25 cellular contexts compared by ENCODE assay signal in the genomic region with DNA sequence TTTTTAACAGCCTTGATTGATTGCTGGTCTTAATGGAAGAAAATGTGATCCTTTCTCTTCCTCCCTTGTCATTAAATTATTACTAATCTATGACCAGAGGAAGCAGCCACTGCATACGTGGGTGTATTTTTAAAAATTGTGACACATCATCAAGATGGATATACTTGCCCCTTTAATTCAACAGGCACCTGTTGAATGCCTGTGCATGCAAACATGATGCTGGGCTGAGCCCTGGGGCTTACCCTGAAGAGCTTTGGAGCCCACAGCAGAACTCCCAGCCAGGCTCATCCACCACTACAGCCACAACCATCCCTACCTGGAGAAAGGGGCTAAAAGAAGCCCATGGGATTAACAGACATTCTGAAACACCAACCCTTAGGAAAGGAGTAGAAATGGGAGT.
"Had no signal": no experiment of that assay in that cellular context is flagged by ENCODE, and none has a peak within 500 bp of the region (broad histone marks: within the 10 kb centered on the region; RNA-seq: fewer than 3 reads in every experiment).

No MANE protein-coding gene starts in this region.

- H3K4me1 ChIP-seq: suprapubic skin, tibial nerve, transverse colon, upper lobe of left lung, upper lobe of right lung, uterus, vagina had no signal

- FAIRE-seq: urothelium cell line had no signal

- H3K9me3 ChIP-seq: testis, thyroid gland had no signal

- H3K4me3 ChIP-seq: stomach, suprapubic skin, testis, thoracic aorta, thyroid gland, tibial artery, tibial nerve, transverse colon, upper lobe of left lung, upper lobe of right lung, uterus, vagina had no signal

- H3K36me3 ChIP-seq: suprapubic skin, thoracic aorta, thyroid gland, tibial nerve, transverse colon, upper lobe of left lung, upper lobe of right lung, uterus, vagina had no signal

- DNase-seq: stimulated activated CD4-positive, alpha-beta T cell treated with anti-CD3 and anti-CD28 coated beads, Interleukin-2, amount 100 ng/mL, for 48 hours; stimulated activated CD4-positive, alpha-beta T cell treated with anti-CD3 and anti-CD28 coated beads, Interleukin-4, amount 100 ng/mL, for 1 hour; stimulated activated CD4-positive, alpha-beta T cell treated with anti-CD3 and anti-CD28 coated beads, Interleukin-4, amount 100 ng/mL, for 24 hours; stimulated activated CD4-positive, alpha-beta T cell treated with anti-CD3 and anti-CD28 coated beads, Interleukin-4, amount 100 ng/mL, for 4 hours; stimulated activated CD8-positive, alpha-beta memory T cell treated with anti-CD3 and anti-CD28 coated beads, Interleukin-4, amount 100 ng/mL, for 48 hours; stimulated activated naive B cell treated with anti-CD40 and anti-IgM and Interleukin-4, amounts not matched to agents 10 μg/mL and 1 μg/mL and 100 μg/mL, for 72 hours; stimulated activated naive CD4-positive, alpha-beta T cell; stimulated activated naive CD4-positive, alpha-beta T cell treated with Interleukin-2 at 50 U/mL for 16 hours; stimulated activated naive CD8-positive, alpha-beta T cell treated with anti-CD3 and anti-CD28 coated beads, Interleukin-15, amount 100 ng/mL, for 72 hours; stimulated activated naive CD8-positive, alpha-beta T cell treated with anti-CD3 and anti-CD28 coated beads, Interleukin-15, Interleukin-2, amounts not matched to agents 100 U/mL and 50 U/mL, for 24 hours; stomach; substantia nigra; testis; thyroid gland; tibial artery; transverse colon; trophoblast cell; upper lobe of left lung; upper lobe of right lung; uterus had no signal

- H3K27ac ChIP-seq: stomach, suprapubic skin, testis, thoracic aorta, thyroid gland, tibial artery, tibial nerve, transverse colon, upper lobe of left lung, upper lobe of right lung, uterus, vagina had no signal
